In the genomic region with DNA sequence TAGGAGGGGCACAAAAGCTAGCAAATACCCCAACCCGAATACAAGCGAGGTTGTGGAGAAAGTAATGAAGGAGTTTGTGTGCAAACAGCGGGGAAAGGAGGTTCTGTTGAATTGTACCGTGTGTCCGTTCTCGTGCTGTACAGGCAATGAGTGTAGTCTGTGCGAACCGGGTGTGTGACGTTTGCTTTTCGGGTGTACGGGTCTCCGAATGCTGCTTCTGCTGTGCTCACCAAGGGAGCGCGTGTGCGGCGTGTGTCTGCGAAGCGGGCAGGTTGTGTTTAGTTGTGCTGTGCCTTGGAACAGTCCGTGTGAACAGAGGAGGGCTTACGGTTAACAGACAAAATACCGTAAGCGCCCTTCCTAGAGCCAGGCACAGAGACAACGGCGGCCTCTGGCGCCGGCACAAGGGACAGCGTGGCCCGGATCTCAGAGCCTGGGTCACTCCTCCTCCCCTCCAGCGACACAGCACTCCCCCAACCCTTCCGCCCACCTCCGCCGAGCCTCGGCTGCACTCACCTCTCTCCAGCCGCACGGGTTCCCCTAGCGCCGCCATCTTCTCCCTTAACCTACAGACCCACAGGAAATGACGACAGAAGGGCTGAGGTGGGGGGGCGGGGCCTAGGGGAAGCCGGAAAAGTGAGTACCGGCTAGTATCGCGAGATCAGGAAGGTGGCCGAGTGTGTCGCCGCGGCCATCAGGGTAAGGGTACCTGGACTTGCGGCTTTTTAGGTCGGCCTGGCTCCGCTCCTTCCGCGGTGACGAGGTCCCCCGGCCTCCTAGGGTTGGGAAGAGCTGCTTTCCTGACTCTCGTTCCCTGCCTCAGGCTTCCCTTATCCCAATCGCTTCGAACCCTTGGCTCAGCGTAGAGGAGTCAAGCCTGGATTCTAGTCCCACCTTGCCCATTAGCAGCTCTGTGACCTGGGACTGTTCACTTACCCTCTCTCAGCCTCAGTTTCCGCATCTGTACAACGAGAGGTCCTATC, we compare ENCODE assay signal across 1 cellular context.
TF ChIP-seq lines count a peak whose summit lies in the region.

LIN7C (minus strand) TSS at position 570 of the 983 bp plus-strand sequence; CDS start at position 553, 17 bp downstream.

TF ChIP-seq in H1, 55 proteins besides CTCF, POLR2A, EP300 and RAD21:
- TF ChIP-seq GTF2F1 (IDR thresholded peaks at IDR 0.05; ENCODE audit: borderline replicate concordance, low read depth, low read length): peak; percentile 54; the same call in 1 of the 2 replicates
- TF ChIP-seq NANOG (IDR thresholded peaks at IDR 0.05; ENCODE audit: insufficient read depth, low read depth, low read length, poor library complexity, severe bottlenecking): no peak
- TF ChIP-seq, protein P1, sequence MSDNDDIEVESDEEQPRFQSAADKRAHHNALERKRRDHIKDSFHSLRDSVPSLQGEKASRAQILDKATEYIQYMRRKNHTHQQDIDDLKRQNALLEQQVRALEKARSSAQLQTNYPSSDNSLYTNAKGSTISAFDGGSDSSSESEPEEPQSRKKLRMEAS (IDR thresholded peaks at IDR 0.05): peak; percentile 82
- TF ChIP-seq RFX5 (IDR thresholded peaks at IDR 0.05; ENCODE audit: borderline replicate concordance, low read depth, low read length): no peak
- no peak; the same call in 1 of the 2 replicates for TF ChIP-seq SP4 (IDR thresholded peaks at IDR 0.05; ENCODE audit: low read length)
- TF ChIP-seq EZH2 (IDR thresholded peaks at IDR 0.05; ENCODE audit: low read depth, low read length, severe bottlenecking): no peak
- peak; percentile 97 for TF ChIP-seq YY1 (IDR thresholded peaks at IDR 0.05; ENCODE audit: low read depth, low read length)
- TF ChIP-seq RXRA (IDR thresholded peaks at IDR 0.05; ENCODE audit: insufficient read depth, low read depth, low read length): no peak
- TF ChIP-seq POLR2AphosphoS5 (IDR thresholded peaks at IDR 0.05; ENCODE audit: low read depth, low read length): peak; percentile 97
- peak; percentile 99 for TF ChIP-seq PHF8 (conservative IDR thresholded peaks at IDR 0.05; ENCODE audit: low read depth, low read length)
- no peak for TF ChIP-seq CHD1 (IDR thresholded peaks at IDR 0.05; ENCODE audit: low read depth, low read length)
- no peak for TF ChIP-seq MAFK (IDR thresholded peaks at IDR 0.05; ENCODE audit: low read depth, low read length)
- TF ChIP-seq JUND (IDR thresholded peaks at IDR 0.05; ENCODE audit: low read length): no peak
- peak; percentile 69 for TF ChIP-seq EGR1 (IDR thresholded peaks at IDR 0.05; ENCODE audit: borderline replicate concordance, low read depth, low read length)
- peak; percentile 81; the same call in 1 of the 2 replicates for TF ChIP-seq ATF2 (IDR thresholded peaks at IDR 0.05; ENCODE audit: low read length)
- peak; percentile 98 for TF ChIP-seq CHD2 (IDR thresholded peaks at IDR 0.05; ENCODE audit: low read length)
- TF ChIP-seq, protein P2, sequence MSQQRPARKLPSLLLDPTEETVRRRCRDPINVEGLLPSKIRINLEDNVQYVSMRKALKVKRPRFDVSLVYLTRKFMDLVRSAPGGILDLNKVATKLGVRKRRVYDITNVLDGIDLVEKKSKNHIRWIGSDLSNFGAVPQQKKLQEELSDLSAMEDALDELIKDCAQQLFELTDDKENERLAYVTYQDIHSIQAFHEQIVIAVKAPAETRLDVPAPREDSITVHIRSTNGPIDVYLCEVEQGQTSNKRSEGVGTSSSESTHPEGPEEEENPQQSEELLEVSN (IDR thresholded peaks at IDR 0.05): peak; percentile 58
- TF ChIP-seq FOSL1 (IDR thresholded peaks at IDR 0.05; ENCODE audit: insufficient read depth, low read depth, low read length): no peak
- peak; percentile 90 for TF ChIP-seq CREB1 (IDR thresholded peaks at IDR 0.05)
- no peak for TF ChIP-seq ATF3 (IDR thresholded peaks at IDR 0.05; ENCODE audit: insufficient read depth, low read depth, low read length)
- TF ChIP-seq KDM1A (IDR thresholded peaks at IDR 0.05; ENCODE audit: borderline replicate concordance, low read length): 0 out of 2 replicates have a peak, but pooled peaks have one; percentile 39
- no peak for TF ChIP-seq CHD7 (IDR thresholded peaks at IDR 0.05; ENCODE audit: insufficient replicate concordance, low read length)
- peak; percentile 93 for TF ChIP-seq KDM5A (IDR thresholded peaks at IDR 0.05; ENCODE audit: low read length)
- peak; percentile 88 for TF ChIP-seq TAF1 (IDR thresholded peaks at IDR 0.05; ENCODE audit: low read depth, low read length)
- peak; percentile 89 for TF ChIP-seq TBP (IDR thresholded peaks at IDR 0.05; ENCODE audit: low read depth, low read length)
- peak; percentile 85 for TF ChIP-seq BRCA1 (IDR thresholded peaks at IDR 0.05; ENCODE audit: low read depth, low read length)
- no peak for TF ChIP-seq USF2 (IDR thresholded peaks at IDR 0.05; ENCODE audit: low read length)
- peak; percentile 97 for TF ChIP-seq ASH2L (IDR thresholded peaks at IDR 0.05; ENCODE audit: low read length)
- TF ChIP-seq NRF1 (IDR thresholded peaks at IDR 0.05; ENCODE audit: low read depth, low read length): no peak
- TF ChIP-seq GABPA (IDR thresholded peaks at IDR 0.05; ENCODE audit: borderline replicate concordance, insufficient read depth, low read length): peak; percentile 46; the same call in 1 of the 2 replicates
- peak; percentile 88 for TF ChIP-seq KDM4A (IDR thresholded peaks at IDR 0.05; ENCODE audit: low read depth, low read length, severe bottlenecking)
- TF ChIP-seq HDAC2 (IDR thresholded peaks at IDR 0.05; ENCODE audit: borderline replicate concordance in 1 of 2, low read depth in 2 of 2, low read length in 2 of 2): 0 out of 4 replicates have a peak, but pooled peaks of 1 of the 2 experiments have one; percentile 11
- no peak for TF ChIP-seq CBX5 (IDR thresholded peaks at IDR 0.05; ENCODE audit: low read depth, low read length)
- peak; percentile 19 for TF ChIP-seq SAP30 (IDR thresholded peaks at IDR 0.05; ENCODE audit: insufficient read depth, insufficient replicate concordance, low read length)
- peak; percentile 98 for TF ChIP-seq RBBP5 (IDR thresholded peaks at IDR 0.05; ENCODE audit: borderline replicate concordance, low read depth, low read length)
- peak; percentile 71 to 86; a peak in 2 of 4 replicates for TF ChIP-seq SIN3A (conservative IDR thresholded peaks at IDR 0.05 in 1 of 2, IDR thresholded peaks at IDR 0.05 in 1 of 2; ENCODE audit: low read depth in 1 of 2, low read length in 2 of 2)
